ENCODE assay signal across 1 cellular context in the genomic region with DNA sequence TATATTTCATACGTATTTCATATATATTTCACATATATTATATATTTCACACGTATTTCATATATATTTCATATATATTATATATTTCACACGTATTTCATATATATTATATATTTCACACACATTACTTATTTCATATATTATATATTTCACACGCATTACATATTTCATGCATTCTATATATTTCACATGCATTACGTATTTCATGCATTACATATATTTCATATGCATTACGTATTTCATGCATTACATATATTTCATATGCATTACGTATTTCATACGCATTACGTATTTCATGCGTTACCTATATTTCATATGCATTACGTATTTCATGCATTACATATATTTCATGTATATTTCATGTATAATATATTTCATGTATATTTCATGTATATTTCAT. TPM values are rescaled to one million over a fixed set of nuclear protein-coding genes. Genes with fewer than 3 reads are reported as not detected.
"Had no signal": no experiment of that assay in that cellular context is flagged by ENCODE, and none has a peak within 500 bp of the region (broad histone marks: within the 10 kb centered on the region; RNA-seq: fewer than 3 reads in every experiment).

No MANE protein-coding gene starts in this region.

RNA-seq across cellular contexts. Expression of a gene that starts 22.2 kb away (rescaled TPM):
- total RNA-seq: G401 had no signal
